Comparison of ENCODE assay signal across 17 cellular contexts in genomic region chr2:26395394-26395793, GRCh38. TPM values are rescaled to one million over a fixed set of nuclear protein-coding genes. Genes with fewer than 3 reads are reported as not detected.
"Had no signal": no experiment of that assay in that cellular context is flagged by ENCODE, and none has a peak within 500 bp of the region (broad histone marks: within the 10 kb centered on the region; RNA-seq: fewer than 3 reads in every experiment).

No MANE protein-coding gene starts in this region.

- H3K9me3 ChIP-seq: esophagus squamous epithelium, mucosa of descending colon, ovary, thoracic aorta, upper lobe of right lung had no signal

- H3K27ac ChIP-seq: esophagus squamous epithelium, ovary, thoracic aorta, upper lobe of right lung had no signal

- DNase-seq: activated CD4-positive, alpha-beta T cell treated with anti-CD3 and anti-CD28 coated beads, Interleukin-2, amount 50 U/mL, for 1 hour; activated CD8-positive, alpha-beta memory T cell treated with anti-CD3 and anti-CD28 coated beads for 24 hours; activated CD8-positive, alpha-beta memory T cell treated with anti-CD3 and anti-CD28 coated beads, Interleukin-2, amount 50 U/mL, for 48 hours; activated naive CD8-positive, alpha-beta T cell treated with anti-CD3 and anti-CD28 coated beads for 36 hours; amniotic stem cell; effector memory CD4-positive, alpha-beta T cell; esophagus squamous epithelium; mucosa of descending colon; naive B cell; ovary; stimulated activated CD4-positive, alpha-beta T cell treated with anti-CD3 and anti-CD28 coated beads, Interleukin-4, amount 100 ng/mL, for 4 hours; T-helper 9 cell; upper lobe of right lung had no signal

- H3K4me1 ChIP-seq: upper lobe of right lung had no signal

- H3K36me3 ChIP-seq: ovary, thoracic aorta had no signal

- H3K4me3 ChIP-seq: esophagus squamous epithelium, mucosa of descending colon, ovary, thoracic aorta, upper lobe of right lung had no signal

- ATAC-seq: mucosa of descending colon; stimulated activated memory B cell treated with anti-CD40 and anti-IgM and Interleukin-4, amounts not matched to agents 10 μg/mL and 1 μg/mL and 100 μg/mL, for 72 hours; upper lobe of right lung had no signal

- H3K27me3 ChIP-seq: esophagus squamous epithelium, ovary, upper lobe of right lung had no signal

RNA-seq across cellular contexts. Expression of gene DRC1, which starts 6.3 kb away (rescaled TPM):
- total RNA-seq: activated naive CD8-positive, alpha-beta T cell treated with anti-CD3 and anti-CD28 coated beads for 36 hours; esophagus squamous epithelium; mucosa of descending colon; thoracic aorta; upper lobe of right lung had no signal
- polyA plus RNA-seq: liver had no signal

RNA-seq across cellular contexts. Expression of gene ADGRF3, which starts 48.8 kb away (rescaled TPM):
- total RNA-seq: sciatic nerve had no signal
